ENCODE assay signal across 12 cellular contexts in genomic region chr20:39825950-39826349, GRCh38.
A peak's percentile ranks its signal among the peaks of the same experiment; 100 is the strongest.
DNase-seq lines count a peak whose midpoint lies in the region; ATAC-seq, FAIRE-seq and TF ChIP-seq lines count a peak whose summit lies in the region.
"Had no signal": no experiment of that assay in that cellular context is flagged by ENCODE, and none has a peak within 500 bp of the region (broad histone marks: within the 10 kb centered on the region; RNA-seq: fewer than 3 reads in every experiment).

No MANE protein-coding gene starts in this region.

- intact Hi-C loops in sigmoid colon (cut with DNase I): no loop called here

- H3K4me3 ChIP-seq in epithelial cell of esophagus (ENCODE audit: low read length) (no peak overlapping the region), sigmoid colon (no peak overlapping the region), endodermal cell (ENCODE audit: low read length) (no peak overlapping the region)

- no peaks in the 10 kb centered on the region for H3K27me3 ChIP-seq in sigmoid colon
- no peaks in the 10 kb centered on the region for H3K27me3 ChIP-seq in endodermal cell (ENCODE audit: control insufficient read depth, insufficient read depth, low read length, poor library complexity, severe bottlenecking)

- H3K27ac ChIP-seq in sigmoid colon (no peak overlapping the region), endodermal cell (ENCODE audit: low read depth, low read length) (no peak overlapping the region)

- H3K36me3 Mint-ChIP-seq in mesothelial cell of epicardium (no peaks in the 10 kb centered on the region), endodermal cell (ENCODE audit: low read depth) (no peaks in the 10 kb centered on the region)

- H3K9ac ChIP-seq in endodermal cell (ENCODE audit: extremely low read depth, low read length, poor library complexity, severe bottlenecking): no peak overlapping the region

- H3K27ac Mint-ChIP-seq in mesothelial cell of epicardium: no peak overlapping the region
- no peak overlapping the region for H3K27ac Mint-ChIP-seq in endodermal cell

- 68 to 74% methylated on average over 3 of the region's 3 CpGs for WGBS in sigmoid colon, 2 donors
- WGBS in endodermal cell (ENCODE audit: insufficient coverage in 1 of 2, insufficient read length in 1 of 2), 2 experiments: 95% methylated on average over 2 to 3 of the region's 3 CpGs

- TF ChIP-seq POLR2A in GM12892 (IDR thresholded peaks at IDR 0.05; ENCODE audit: low read depth, low read length): no peak
- no peak for TF ChIP-seq POLR2A in sigmoid colon (IDR thresholded peaks at IDR 0.05)

- H3K4me1 Mint-ChIP-seq in mesothelial cell of epicardium: peaks cover 14% of the 10 kb centered on the region
- peaks cover 4% of the 10 kb centered on the region for H3K4me1 Mint-ChIP-seq in endodermal cell

- FAIRE-seq in GM12892 (lab: Jason Lieb, UNC): peak; percentile 85
- FAIRE-seq: frontal cortex, TTC549 had no signal

- TF ChIP-seq EP300 in sigmoid colon (IDR thresholded peaks at IDR 0.05): no peak

- H3K36me3 ChIP-seq in sigmoid colon: no peaks in the 10 kb centered on the region
- no peaks in the 10 kb centered on the region for H3K36me3 ChIP-seq in endodermal cell (ENCODE audit: control insufficient read depth, insufficient read depth, low read length)

- no peaks in the 10 kb centered on the region for H3K9me3 ChIP-seq in sigmoid colon
- H3K9me3 ChIP-seq in endodermal cell (ENCODE audit: control insufficient read depth, low read length): no peaks in the 10 kb centered on the region

- H3K9me3 Mint-ChIP-seq in mesothelial cell of epicardium (no peaks in the 10 kb centered on the region), endodermal cell (no peaks in the 10 kb centered on the region)

- DNase-seq in GM12892 (ENCODE audit: insufficient read length) (no peak), epithelial cell of esophagus (ENCODE audit: low read depth) (peak; percentile 55), NCI-H1048 (lab: John Stamatoyannopoulos, UW) (no peak), mesothelial cell of epicardium (ENCODE audit: low spot score in 2 of 2, unreplicated experiment in 2 of 2) (no peak), sigmoid colon (no peak), endodermal cell (no peak)
- DNase-seq: Calu3, NCI-H526 treated with DMSO at 0.1 percent for 48 hours had no signal

- no peaks in the 10 kb centered on the region for H3K27me3 Mint-ChIP-seq in mesothelial cell of epicardium (ENCODE audit: low read depth)
- no peaks in the 10 kb centered on the region for H3K27me3 Mint-ChIP-seq in endodermal cell (ENCODE audit: insufficient read depth)

- H3K4me1 ChIP-seq in sigmoid colon (peaks cover 0 to 27% (median 20%) of the 10 kb centered on the region in 4 donors), endodermal cell (ENCODE audit: control insufficient read depth, insufficient read depth, low read length) (no peaks in the 10 kb centered on the region)

- TF ChIP-seq CTCF in epithelial cell of esophagus (IDR thresholded peaks at IDR 0.05; ENCODE audit: insufficient read depth, low read depth, low read length, missing control alignments) (no peak), mesothelial cell of epicardium (IDR thresholded peaks at IDR 0.05; ENCODE audit: unreplicated experiment) (no peak), sigmoid colon (IDR thresholded peaks at IDR 0.05) (no peak), endodermal cell (conservative IDR thresholded peaks at IDR 0.05) (no peak)

- H3K4me3 Mint-ChIP-seq in mesothelial cell of epicardium (no peak overlapping the region), endodermal cell (no peak overlapping the region)

- ATAC-seq in GM21381 (IDR thresholded peaks at IDR 0.05; ENCODE audit: unreplicated experiment): peak; percentile 53
- ATAC-seq in HG03280 (IDR thresholded peaks at IDR 0.05; ENCODE audit: unreplicated experiment): peak; percentile 68
